15 cellular contexts compared by ENCODE assay signal in the genomic region with DNA sequence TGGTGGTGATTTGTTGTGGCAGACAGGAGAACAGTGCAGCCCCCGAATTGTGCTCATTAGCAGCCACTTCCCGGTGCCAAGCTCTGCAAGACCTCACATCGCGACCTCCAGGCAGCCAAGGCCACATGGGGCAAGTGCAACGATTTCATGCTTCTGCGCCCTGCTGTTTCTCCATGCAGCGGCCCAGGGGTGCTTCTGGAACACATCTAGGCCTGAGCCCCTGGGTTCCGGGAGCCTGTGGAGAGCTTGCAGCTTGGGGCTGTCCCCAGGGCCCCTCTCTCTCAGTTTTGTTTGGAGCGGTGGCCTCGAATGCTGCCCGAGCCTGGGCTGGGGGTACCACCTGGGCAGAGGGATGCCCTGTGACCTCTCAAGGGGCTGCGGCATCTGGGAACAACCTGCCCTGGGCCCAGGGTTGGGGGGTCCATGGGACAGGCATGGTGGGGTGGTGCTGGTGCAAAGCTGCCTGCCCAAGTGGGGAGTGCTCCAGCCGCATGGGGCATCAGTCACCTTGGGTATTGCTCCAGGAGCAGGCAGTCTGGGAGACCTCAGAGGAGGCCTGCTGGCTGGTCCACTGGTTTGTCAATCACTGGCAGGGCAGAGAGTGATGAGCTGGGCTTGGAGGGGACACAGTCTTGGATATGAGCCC. TPM values are rescaled to one million over a fixed set of nuclear protein-coding genes. Genes with fewer than 3 reads are reported as not detected.
A peak's percentile ranks its signal among the peaks of the same experiment; 100 is the strongest.
DNase-seq lines count a peak whose midpoint lies in the region; ATAC-seq and TF ChIP-seq lines count a peak whose summit lies in the region.
"Had no signal": no experiment of that assay in that cellular context is flagged by ENCODE, and none has a peak within 500 bp of the region (broad histone marks: within the 10 kb centered on the region; RNA-seq: fewer than 3 reads in every experiment).

No MANE protein-coding gene starts in this region.

- CTCF ChIA-PET in IMR-90 (lab: Yijun Ruan, JAX): no interaction called here

- H3K4me3 Mint-ChIP-seq in glutamatergic neuron (ENCODE audit: unreplicated experiment) (no peak overlapping the region), CD14-positive monocyte (no peak overlapping the region)
- H3K4me3 Mint-ChIP-seq: CD4-positive, alpha-beta T cell; HFFc6; IgD-negative memory B cell had no signal

- dilution Hi-C loops in IMR-90 (cut with HindIII; ENCODE audit: low sequenced_read_pairs, unreplicated experiment): no loop called here

- ATAC-seq in left ventricle myocardium superior (no peak), left cardiac atrium (no peak), IMR-90 (ENCODE audit: low read depth) (no peak), HG02759 (IDR thresholded peaks at IDR 0.05; ENCODE audit: unreplicated experiment) (no peak)

- TF ChIP-seq POLR2A in IMR-90 (IDR thresholded peaks at IDR 0.05; ENCODE audit: low read depth, low read length): no peak

- H2BK120ac ChIP-seq in IMR-90 (ENCODE audit: low read depth, low read length): no peak overlapping the region

- H3K27me3 Mint-ChIP-seq in glutamatergic neuron (ENCODE audit: unreplicated experiment): peaks cover 2% of the 10 kb centered on the region
- H3K27me3 Mint-ChIP-seq in CD14-positive monocyte (ENCODE audit: low read depth in 3 of 3): peaks cover 12 to 35% (median 20%) of the 10 kb centered on the region in 3 donors
- H3K27me3 Mint-ChIP-seq: CD4-positive, alpha-beta T cell had no signal

- no peak overlapping the region for H2BK15ac ChIP-seq in IMR-90 (ENCODE audit: low read depth, low read length)

- no peak overlapping the region for H3K27ac ChIP-seq in IMR-90 (ENCODE audit: insufficient read depth, low read length)
- H3K27ac ChIP-seq in effector memory CD4-positive, alpha-beta T cell (ENCODE audit: insufficient read depth, low read length, poor library complexity, severe bottlenecking): no peak overlapping the region
- H3K27ac ChIP-seq: BLaER1 treated with 17β-estradiol and CSF1 and Interleukin-3, amounts not matched to agents 10 nM and 100 nM; GM23248 had no signal

- no peaks in the 10 kb centered on the region for H3K36me3 ChIP-seq in IMR-90 (ENCODE audit: control insufficient read depth, insufficient read depth, low read length)
- no peaks in the 10 kb centered on the region for H3K36me3 ChIP-seq in effector memory CD4-positive, alpha-beta T cell (ENCODE audit: control insufficient read depth, insufficient read depth, low read length)
- H3K36me3 ChIP-seq: BLaER1 treated with 17β-estradiol and CSF1 and Interleukin-3, amounts not matched to agents 10 nM and 100 nM had no signal

- no peak overlapping the region for H2BK20ac ChIP-seq in IMR-90 (ENCODE audit: low read depth, low read length)

- no peak overlapping the region for H3K18ac ChIP-seq in IMR-90 (ENCODE audit: low read depth, low read length)

- BruUV-seq in IMR-90 (replicated peaks; lab: Mats Ljungman, UMichigan): no TSS peak

- intact Hi-C loops in left ventricle myocardium superior (cut with micrococcal nuclease): loop anchor here (10.0 kb wide), 1 partner anchor 544 kb away; a partner anchor contains a TSS
- intact Hi-C loops in left cardiac atrium (cut with DNase I): loop anchor here (2.0 to 5.0 kb wide), 4 partner anchors 544 to 572 kb away; no protein-coding TSS in a partner anchor
- intact Hi-C loops in IMR-90 (cut with micrococcal nuclease): loop anchor here (1.0 to 5.0 kb wide), 6 partner anchors 140 to 570 kb away; no protein-coding TSS in a partner anchor
- intact Hi-C loops in CD14-positive monocyte (cut with micrococcal nuclease): loop anchor here (1.0 to 2.0 kb wide), 3 partner anchors 542 to 570 kb away; no protein-coding TSS in a partner anchor

- peaks cover 7% of the 10 kb centered on the region for H4K20me1 ChIP-seq in IMR-90 (ENCODE audit: insufficient read depth, low read length)

- no peak overlapping the region for H3K4me2 ChIP-seq in IMR-90 (ENCODE audit: low read depth, low read length)
- H3K4me2 ChIP-seq: BLaER1 treated with 17β-estradiol and CSF1 and Interleukin-3, amounts not matched to agents 10 nM and 100 nM had no signal

- H4K91ac ChIP-seq in IMR-90 (ENCODE audit: insufficient read depth, low read depth, low read length): no peak overlapping the region

- no peaks in the 10 kb centered on the region for H3K9me3 ChIP-seq in IMR-90 (ENCODE audit: control insufficient read depth, insufficient read depth, low read length)
- H3K9me3 ChIP-seq in effector memory CD4-positive, alpha-beta T cell (ENCODE audit: control insufficient read depth, low read length): no peaks in the 10 kb centered on the region
- H3K9me3 ChIP-seq: BLaER1 treated with 17β-estradiol and CSF1 and Interleukin-3, amounts not matched to agents 10 nM and 100 nM had no signal

- DNase-seq in left ventricle myocardium superior (peak; percentile 26), left cardiac atrium (no peak), IMR-90 (no peak), glutamatergic neuron (peak; percentile 15), ACHN (no peak), CD14-positive monocyte (ENCODE audit: low spot score) (no peak)
- no peak for DNase-seq in effector memory CD4-positive, alpha-beta T cell

- no peaks in the 10 kb centered on the region for H3K27me3 ChIP-seq in IMR-90 (ENCODE audit: control insufficient read depth, insufficient read depth, low read length)
- no peaks in the 10 kb centered on the region for H3K27me3 ChIP-seq in effector memory CD4-positive, alpha-beta T cell (replicated peaks; ENCODE audit: control insufficient read depth, insufficient read depth, low read length, poor library complexity, severe bottlenecking)

- TF ChIP-seq RAD21 in IMR-90 (IDR thresholded peaks at IDR 0.05; ENCODE audit: low read length): no peak

- no peak overlapping the region for H3K23ac ChIP-seq in IMR-90 (ENCODE audit: low read depth, low read length)

- no peak overlapping the region for H2BK5ac ChIP-seq in IMR-90 (ENCODE audit: low read depth, low read length, poor library complexity, severe bottlenecking)

- H3K56ac ChIP-seq in IMR-90 (ENCODE audit: extremely low read depth, insufficient read depth, low read length): no peak overlapping the region

- no peak overlapping the region for H3K4ac ChIP-seq in IMR-90 (ENCODE audit: low read depth, low read length)

- no peaks in the 10 kb centered on the region for H3K9me1 ChIP-seq in IMR-90 (ENCODE audit: insufficient read depth, low read length)

- in situ Hi-C loops in IMR-90 (cut with MboI; ENCODE audit: low sequenced_read_pairs): loop anchor here (25.0 kb wide), 1 partner anchor 1087 kb away; no protein-coding TSS in a partner anchor
- in situ Hi-C loops in ACHN (cut with HindIII; ENCODE audit: low pct_ligation_motif_present, low pct_unique_long_range_greater_than_20kb, low sequenced_read_pairs): loop anchor here (25.0 kb wide), 1 partner anchor 562 kb away; no protein-coding TSS in a partner anchor

- no peak overlapping the region for H2AK5ac ChIP-seq in IMR-90 (ENCODE audit: low read depth, low read length)

- no peak overlapping the region for H3K9ac ChIP-seq in IMR-90 (ENCODE audit: low read depth, low read length)
- H3K9ac ChIP-seq: BLaER1 treated with 17β-estradiol and CSF1 and Interleukin-3, amounts not matched to agents 10 nM and 100 nM; GM23248 had no signal

- H3K36me3 Mint-ChIP-seq in glutamatergic neuron (ENCODE audit: unreplicated experiment) (no peaks in the 10 kb centered on the region), CD14-positive monocyte (no peaks in the 10 kb centered on the region)
- H3K36me3 Mint-ChIP-seq: IgD-negative memory B cell had no signal

- H3K4me1 Mint-ChIP-seq in glutamatergic neuron (ENCODE audit: low read depth, unreplicated experiment) (peaks cover 2% of the 10 kb centered on the region), CD14-positive monocyte (peaks cover 4% of the 10 kb centered on the region)

- TF ChIP-seq CTCF in IMR-90 (conservative IDR thresholded peaks at IDR 0.05; ENCODE audit: low read depth, low read length) (no peak), glutamatergic neuron (IDR thresholded peaks at IDR 0.05; ENCODE audit: partially characterized antibody, unreplicated experiment) (no peak), CD14-positive monocyte (IDR thresholded peaks at IDR 0.05) (no peak)

- peak overlapping the region; percentile 28 for H2AFZ ChIP-seq in IMR-90 (replicated peaks; ENCODE audit: low read length, poor library complexity)
- H2AFZ ChIP-seq: GM23248 had no signal

- no peaks in the 10 kb centered on the region for H3K79me1 ChIP-seq in IMR-90 (ENCODE audit: low read depth in 1 of 2, low read length in 2 of 2)

- H3K27ac Mint-ChIP-seq in glutamatergic neuron (ENCODE audit: unreplicated experiment): no peak overlapping the region
- H3K27ac Mint-ChIP-seq in CD14-positive monocyte: no peak overlapping the region
- H3K27ac Mint-ChIP-seq: CD4-positive, alpha-beta T cell; HFFc6 had no signal

- H3K14ac ChIP-seq in IMR-90 (replicated peaks; ENCODE audit: low read depth, low read length): no peak overlapping the region

- 79% methylated on average over 11 of the region's 13 CpGs; no CpG with 5 or more reads in 1 of the 2 experiments for WGBS in IMR-90 (ENCODE audit: extremely low coverage in 2 of 2, insufficient read length in 1 of 2), 2 experiments

- no peak overlapping the region for H4K5ac ChIP-seq in IMR-90 (ENCODE audit: low read depth, low read length)

- H3K4me3 ChIP-seq in IMR-90 (ENCODE audit: insufficient read depth, low read depth, low read length): no peak overlapping the region
- no peak overlapping the region for H3K4me3 ChIP-seq in effector memory CD4-positive, alpha-beta T cell (ENCODE audit: insufficient read depth, low read depth, low read length, poor library complexity, severe bottlenecking)
- H3K4me3 ChIP-seq: BLaER1 treated with 17β-estradiol and CSF1 and Interleukin-3, amounts not matched to agents 10 nM and 100 nM; GM12878; GM23248 had no signal

- H2AK9ac ChIP-seq in IMR-90 (replicated peaks; ENCODE audit: low read depth, low read length, poor library complexity): peak overlapping the region; percentile 25

- H3K9me3 Mint-ChIP-seq in glutamatergic neuron (ENCODE audit: unreplicated experiment) (peaks cover 4% of the 10 kb centered on the region), CD14-positive monocyte (peaks cover 0 to 3% (median 0%) of the 10 kb centered on the region in 7 donors)
- H3K9me3 Mint-ChIP-seq: CD4-positive, alpha-beta T cell; HFFc6; IgD-negative memory B cell had no signal

- H3K4me1 ChIP-seq in IMR-90 (ENCODE audit: control insufficient read depth, insufficient read depth, low read length): peaks cover 3% of the 10 kb centered on the region; the same call in 1 of the 2 replicates
- no peaks in the 10 kb centered on the region for H3K4me1 ChIP-seq in effector memory CD4-positive, alpha-beta T cell (ENCODE audit: control insufficient read depth, insufficient read depth, low read length, poor library complexity, severe bottlenecking)

- POLR2A ChIA-PET in IMR-90 (lab: Charles Lee; ENCODE audit: unreplicated experiment): no interaction called here

- no peak overlapping the region for H4K8ac ChIP-seq in IMR-90 (ENCODE audit: low read depth in 2 of 2, low read length in 2 of 2)

RNA-seq across cellular contexts. Expression of a gene that starts 51.8 kb away (rescaled TPM):
- total RNA-seq in left ventricle myocardium superior (7.9 TPM), left cardiac atrium (1 to 10 TPM; 7.3 to 9.7 TPM), IMR-90 (2012; rRNA removed) (3.1 and 3.4 TPM in 2 replicates), glutamatergic neuron (ENCODE audit: unreplicated experiment) (17.2 TPM)
- polyA plus RNA-seq in IMR-90 (2012; rRNA removed) (6.9 and 8.0 TPM in 2 replicates), CD14-positive monocyte (10 to 100 TPM; 29.3 to 31.5 TPM)
- polyA plus RNA-seq in IMR-90 (2012; cell fraction: cytosol; rRNA removed): 5.9 and 7.4 TPM in 2 replicates
- 41.5 and 56.5 TPM in 2 replicates for polyA plus RNA-seq in IMR-90 (2012; cell fraction: nucleus; rRNA removed; ENCODE audit: low replicate concordance)

RNA-seq across cellular contexts. Expression of a gene that starts 55.2 kb away (rescaled TPM):
- total RNA-seq in left ventricle myocardium superior (not detected), left cardiac atrium (under 1 TPM in 1 of 2 donors, not detected in 1; 0.18 TPM), IMR-90 (2012; rRNA removed) (under 0.01 and 0.28 TPM in 2 replicates), glutamatergic neuron (ENCODE audit: unreplicated experiment) (0.32 TPM)
- polyA plus RNA-seq in IMR-90 (2012; rRNA removed) (0.05 and 0.07 TPM in 2 replicates), CD14-positive monocyte (not detected)
- 0.02 and 0.03 TPM in 2 replicates for polyA plus RNA-seq in IMR-90 (2012; cell fraction: cytosol; rRNA removed)
- 0.56 and 0.64 TPM in 2 replicates for polyA plus RNA-seq in IMR-90 (2012; cell fraction: nucleus; rRNA removed; ENCODE audit: low replicate concordance)
- total RNA-seq: G401, GM23248, HFFc6 had no signal
- polyA plus RNA-seq: GM23248, IgD-negative memory B cell had no signal

Comparison
In these comparisons a context has a peak if more than half of its experiments do, and no peak if none do; other contexts are left out.
1. DNase-seq: peak in left ventricle myocardium superior (single experiment) and glutamatergic neuron (single experiment); none in left cardiac atrium (single experiment), IMR-90 (single experiment), ACHN (single experiment), effector memory CD4-positive, alpha-beta T cell (0 of 3) and CD14-positive monocyte (single experiment).